ENCODE assay signal across 29 cellular contexts in the genomic region with DNA sequence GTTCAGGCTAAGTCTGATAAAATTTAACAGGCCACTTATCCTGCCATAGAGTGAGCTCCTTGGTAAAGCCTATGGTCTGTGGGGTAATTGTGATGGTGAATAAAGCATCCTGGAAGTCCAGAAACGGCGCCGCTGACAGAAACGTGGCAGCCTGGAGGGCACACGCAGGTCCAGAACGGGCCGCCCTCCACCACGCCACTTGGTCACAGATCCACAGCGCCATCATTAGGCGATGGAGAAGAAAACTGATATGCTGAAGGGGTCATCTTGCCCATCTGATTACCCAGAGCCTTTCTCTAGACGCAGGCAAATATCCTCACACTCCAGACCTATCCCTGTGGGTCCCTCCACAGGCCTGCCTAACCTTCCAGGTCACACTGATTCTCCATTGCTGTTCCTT. TPM values are rescaled to one million over a fixed set of nuclear protein-coding genes. Genes with fewer than 3 reads are reported as not detected.
A peak's percentile ranks its signal among the peaks of the same experiment; 100 is the strongest.
DNase-seq lines count a peak whose midpoint lies in the region; ATAC-seq and TF ChIP-seq lines count a peak whose summit lies in the region.
"Had no signal": no experiment of that assay in that cellular context is flagged by ENCODE, and none has a peak within 500 bp of the region (broad histone marks: within the 10 kb centered on the region; RNA-seq: fewer than 3 reads in every experiment).

No MANE protein-coding gene starts in this region.

- no peaks in the 10 kb centered on the region; the same call in 1 of the 2 replicates for H3K36me3 Mint-ChIP-seq in HFFc6 (ENCODE audit: low read depth)
- H3K36me3 Mint-ChIP-seq in stimulated activated naive B cell treated with anti-CD40 and anti-IgM and Interleukin-4, amounts not matched to agents 10 μg/mL and 1 μg/mL and 100 μg/mL, for 72 hours = no peaks in the 10 kb centered on the region
- H3K36me3 Mint-ChIP-seq: CD14-positive monocyte; mesothelial cell of epicardium; stimulated activated effector memory CD8-positive, alpha-beta T cell treated with anti-CD3 and anti-CD28 coated beads, Interleukin-12 subunit alpha, Interleukin-12 subunit beta, amount 100 ng/mL, for 72 hours had no signal

- 89 to 100% methylated on average over 1 to 8 of the region's 11 CpGs for WGBS in gastroesophageal sphincter (ENCODE audit: low coverage in 1 of 2), 2 donors

- TF ChIP-seq POLR2A in gastroesophageal sphincter (IDR thresholded peaks at IDR 0.05) (no peak), gastrocnemius medialis (IDR thresholded peaks at IDR 0.05) (no peak)

- H3K27me3 ChIP-seq in gastroesophageal sphincter = no peaks in the 10 kb centered on the region
- no peaks in the 10 kb centered on the region for H3K27me3 ChIP-seq in lower lobe of right lung (ENCODE audit: low read depth)
- H3K27me3 ChIP-seq in gastrocnemius medialis = no peaks in the 10 kb centered on the region
- H3K27me3 ChIP-seq: brain microvascular endothelial cell had no signal

- H3K9me3 ChIP-seq in gastroesophageal sphincter (no peaks in the 10 kb centered on the region), lower lobe of right lung (no peaks in the 10 kb centered on the region), gastrocnemius medialis (no peaks in the 10 kb centered on the region)
- H3K9me3 ChIP-seq: psoas muscle, SK-N-SH had no signal

- no peaks in the 10 kb centered on the region for H3K36me3 ChIP-seq in gastroesophageal sphincter
- H3K36me3 ChIP-seq in lower lobe of right lung = no peaks in the 10 kb centered on the region
- no peaks in the 10 kb centered on the region for H3K36me3 ChIP-seq in gastrocnemius medialis
- H3K36me3 ChIP-seq: brain microvascular endothelial cell had no signal

- in situ Hi-C loops in gastrocnemius medialis (cut with MboI; ENCODE audit: low sequenced_read_pairs in 4 of 4) = loop anchor here in 1 of 4 donors (10.0 kb wide), 1 partner anchor 136 kb away; no protein-coding TSS in a partner anchor

- no peak for TF ChIP-seq EP300 in gastroesophageal sphincter (IDR thresholded peaks at IDR 0.05)

- H3K27ac Mint-ChIP-seq in HFFc6 = no peak overlapping the region
- no peak overlapping the region for H3K27ac Mint-ChIP-seq in stimulated activated naive B cell treated with anti-CD40 and anti-IgM and Interleukin-4, amounts not matched to agents 10 μg/mL and 1 μg/mL and 100 μg/mL, for 72 hours
- H3K27ac Mint-ChIP-seq: activated T-helper 17 cell treated with anti-CD3 and anti-CD28 coated beads, Interleukin-2, amount 50 U/mL, for 72 hours; CD14-positive monocyte; stimulated activated effector memory CD8-positive, alpha-beta T cell treated with anti-CD3 and anti-CD28 coated beads, Interleukin-12 subunit alpha, Interleukin-12 subunit beta, amount 100 ng/mL, for 72 hours had no signal

- intact Hi-C loops in lower lobe of right lung (cut with DNase I) = no loop called here
- intact Hi-C loops in gastrocnemius medialis (cut with DNase I; ENCODE audit: low total_unique reads) = no loop called here

- H3K4me1 Mint-ChIP-seq in HFFc6 (ENCODE audit: low read depth) = peaks cover 48% of the 10 kb centered on the region
- peaks cover 7% of the 10 kb centered on the region in 2 donors for H3K4me1 Mint-ChIP-seq in stimulated activated naive B cell treated with anti-CD40 and anti-IgM and Interleukin-4, amounts not matched to agents 10 μg/mL and 1 μg/mL and 100 μg/mL, for 72 hours

- H3K4me3 ChIP-seq in gastroesophageal sphincter (no peak overlapping the region), lower lobe of right lung (no peak overlapping the region), gastrocnemius medialis (no peak overlapping the region)
- H3K4me3 ChIP-seq: GM23248, psoas muscle had no signal

- H3K4me3 Mint-ChIP-seq in HFFc6 = no peak overlapping the region
- H3K4me3 Mint-ChIP-seq in stimulated activated naive B cell treated with anti-CD40 and anti-IgM and Interleukin-4, amounts not matched to agents 10 μg/mL and 1 μg/mL and 100 μg/mL, for 72 hours = no peak overlapping the region
- H3K4me3 Mint-ChIP-seq: activated T-helper 17 cell treated with anti-CD3 and anti-CD28 coated beads, Interleukin-2, amount 50 U/mL, for 72 hours; CD14-positive monocyte; mesothelial cell of epicardium; stimulated activated effector memory CD8-positive, alpha-beta T cell treated with anti-CD3 and anti-CD28 coated beads, Interleukin-12 subunit alpha, Interleukin-12 subunit beta, amount 100 ng/mL, for 72 hours had no signal

- 0 out of 2 replicates have a peak, but pooled peaks have one; percentile 11 for TF ChIP-seq CTCF in HFFc6 (IDR thresholded peaks at IDR 0.05)
- TF ChIP-seq CTCF in gastroesophageal sphincter (IDR thresholded peaks at IDR 0.05) = no peak
- no peak for TF ChIP-seq CTCF in lower lobe of right lung (IDR thresholded peaks at IDR 0.05)
- TF ChIP-seq CTCF in gastrocnemius medialis (IDR thresholded peaks at IDR 0.05 in 4 of 5, conservative IDR thresholded peaks at IDR 0.05 in 1 of 5) = no peak

- ATAC-seq in gastroesophageal sphincter (no peak), lower lobe of right lung (no peak), gastrocnemius medialis (no peak), GM19452 (IDR thresholded peaks at IDR 0.05; ENCODE audit: unreplicated experiment) (no peak)
- ATAC-seq in stimulated activated naive B cell treated with anti-CD40 and anti-IgM and Interleukin-4, amounts not matched to agents 10 μg/mL and 1 μg/mL and 100 μg/mL, for 72 hours (replicated peaks) = no peak
- ATAC-seq: activated T-helper 17 cell treated with anti-CD3 and anti-CD28 coated beads, Interleukin-2, amount 50 U/mL, for 72 hours; psoas muscle; stimulated activated effector memory CD8-positive, alpha-beta T cell treated with anti-CD3 and anti-CD28 coated beads, Interleukin-12 subunit alpha, Interleukin-12 subunit beta, amount 100 ng/mL, for 72 hours had no signal

- H3K9me3 Mint-ChIP-seq in HFFc6 = no peaks in the 10 kb centered on the region
- no peaks in the 10 kb centered on the region for H3K9me3 Mint-ChIP-seq in stimulated activated naive B cell treated with anti-CD40 and anti-IgM and Interleukin-4, amounts not matched to agents 10 μg/mL and 1 μg/mL and 100 μg/mL, for 72 hours
- H3K9me3 Mint-ChIP-seq: activated T-helper 17 cell treated with anti-CD3 and anti-CD28 coated beads, Interleukin-2, amount 50 U/mL, for 72 hours; mesothelial cell of epicardium; stimulated activated effector memory CD8-positive, alpha-beta T cell treated with anti-CD3 and anti-CD28 coated beads, Interleukin-12 subunit alpha, Interleukin-12 subunit beta, amount 100 ng/mL, for 72 hours had no signal

- H3K27ac ChIP-seq in gastroesophageal sphincter (peak overlapping the region in 3 of 4 donors; percentile 17 to 33 (median 24)), lower lobe of right lung (peak overlapping the region; percentile 13), gastrocnemius medialis (peak overlapping the region; percentile 46 to 72 (median 68))
- H3K27ac ChIP-seq: brain microvascular endothelial cell, GM23248 had no signal

- H3K27me3 Mint-ChIP-seq in HFFc6 (ENCODE audit: insufficient read depth) = peaks cover 5% of the 10 kb centered on the region; the same call in 1 of the 2 replicates
- H3K27me3 Mint-ChIP-seq in stimulated activated naive B cell treated with anti-CD40 and anti-IgM and Interleukin-4, amounts not matched to agents 10 μg/mL and 1 μg/mL and 100 μg/mL, for 72 hours = no peaks in the 10 kb centered on the region
- H3K27me3 Mint-ChIP-seq: activated T-helper 17 cell treated with anti-CD3 and anti-CD28 coated beads, Interleukin-2, amount 50 U/mL, for 72 hours had no signal

- H3K4me1 ChIP-seq in gastroesophageal sphincter = peaks cover 0 to 43% (median 0%) of the 10 kb centered on the region in 3 donors
- H3K4me1 ChIP-seq in lower lobe of right lung = peaks cover 26% of the 10 kb centered on the region
- H3K4me1 ChIP-seq in gastrocnemius medialis = peaks cover 13% of the 10 kb centered on the region in 2 donors

- DNase-seq in HFFc6 (no peak), lower lobe of right lung (no peak), gastrocnemius medialis (no peak), OCI-M1 (lab: John Stamatoyannopoulos, UW) (no peak)
- DNase-seq in stimulated activated naive B cell treated with anti-CD40 and anti-IgM and Interleukin-4, amounts not matched to agents 10 μg/mL and 1 μg/mL and 100 μg/mL, for 72 hours = no peak
- DNase-seq in activated naive CD4-positive, alpha-beta T cell (lab: John Stamatoyannopoulos, UW) = no peak
- DNase-seq: activated CD4-positive, alpha-beta T cell treated with anti-CD3 and anti-CD28 coated beads, Interleukin-2, amount 50 U/mL, for 48 hours; activated CD4-positive, CD25-positive, alpha-beta regulatory T cell treated with anti-CD3 and anti-CD28 coated beads, Interleukin-2, amount 50 U/mL, for 72 hours; activated CD8-positive, alpha-beta memory T cell treated with anti-CD3 and anti-CD28 coated beads, Interleukin-2, amount 50 U/mL, for 4 hours; activated naive CD4-positive, alpha-beta T cell treated with anti-CD3 and anti-CD28 coated beads, Interleukin-2, amount 50 U/mL, for 16 hours; amniotic stem cell; brain microvascular endothelial cell; DMS79; GDM1; GM23248; hypothalamus; left cardiac atrium; NCI-H1092 treated with DMSO at 0.1 percent for 48 hours; NCI-H1694 treated with DMSO at 0.1 percent for 48 hours; NCI-H510A treated with DMSO at 0.1 percent for 48 hours; psoas muscle; SK-N-SH; T-helper 2 cell had no signal

RNA-seq across cellular contexts. Expression of gene PODXL, which starts 37.8 kb away (rescaled TPM):
- 10 to 100 TPM; 10.4 to 23.2 (median 21.3) TPM for total RNA-seq in HFFc6 (2021; fragmentation: NEBNext Ultra II Directional; extraction: Animal tissue kit (Norgen Biotek cat#: 25700))
- 10 to 100 TPM; 13.2 to 40.2 (median 26.6) TPM for total RNA-seq in gastroesophageal sphincter
- 116 TPM for total RNA-seq in lower lobe of right lung
- 10 to 100 TPM in 3 of 4 donors, 1 to 10 TPM in 1; 7.9 to 21.3 (median 13.2) TPM for total RNA-seq in gastrocnemius medialis

Comparison
In these comparisons a context has a peak if more than half of its experiments do, and no peak if none do; other contexts are left out.
1. H3K27ac ChIP-seq: peak in every context shown above with its lines; median percentile 68 in gastrocnemius medialis; 24 in gastroesophageal sphincter; 13 in lower lobe of right lung.